In the genomic region with DNA sequence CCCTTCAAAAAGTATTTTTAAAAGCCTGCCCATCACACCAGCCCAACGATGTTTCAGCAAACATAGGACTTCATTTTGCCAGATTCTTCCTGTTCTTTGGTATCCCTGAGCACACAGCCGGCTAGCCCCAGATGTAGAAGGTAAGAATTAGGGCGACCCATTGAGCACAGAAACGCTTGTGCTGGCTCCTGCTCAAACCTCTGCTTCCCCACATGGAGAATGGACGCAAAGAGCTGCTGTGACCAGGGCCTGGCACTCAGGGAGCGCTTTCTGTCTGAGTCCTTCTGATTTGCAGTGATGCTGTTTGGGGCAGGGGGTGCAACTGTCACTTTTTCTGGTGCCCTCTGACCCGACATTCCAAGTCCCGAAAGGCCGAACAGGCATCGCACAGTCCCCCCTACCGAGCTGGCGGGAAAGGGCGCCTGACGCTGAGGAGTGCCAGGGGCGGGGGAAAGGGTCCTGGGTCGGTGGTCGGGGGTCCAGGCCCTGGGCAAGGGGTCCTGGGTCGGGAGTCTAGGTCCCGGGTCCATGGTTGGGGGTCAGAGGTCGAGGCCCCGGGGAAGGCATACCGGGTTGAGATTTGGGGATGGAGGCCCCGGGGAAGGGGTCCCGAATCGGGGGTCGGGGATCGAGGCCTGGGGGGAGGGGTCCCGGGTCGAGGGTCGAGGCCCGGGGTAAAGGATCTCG, we compare ENCODE assay signal across 9 cellular contexts. TPM values are rescaled to one million over a fixed set of nuclear protein-coding genes. Genes with fewer than 3 reads are reported as not detected.
DNase-seq lines count a peak whose midpoint lies in the region; ATAC-seq, FAIRE-seq and TF ChIP-seq lines count a peak whose summit lies in the region.
"Had no signal": no experiment of that assay in that cellular context is flagged by ENCODE, and none has a peak within 500 bp of the region (broad histone marks: within the 10 kb centered on the region; RNA-seq: fewer than 3 reads in every experiment).

No MANE protein-coding gene starts in this region.

- DNase-seq in activated naive CD4-positive, alpha-beta T cell treated with anti-CD3 and anti-CD28 coated beads, Interleukin-2, amount 10 ng/mL, durations not matched to agents 7 days and 5 days = no peak
- DNase-seq in activated naive CD4-positive, alpha-beta T cell treated with Interleukin-2 at 50 U/mL for 16 hours = no peak
- no peak for DNase-seq in bronchial epithelial cell (ENCODE audit: low read depth)
- no peak for DNase-seq in uterus
- DNase-seq in NK-92 (lab: John Stamatoyannopoulos, UW; ENCODE audit: unreplicated experiment) = no peak
- DNase-seq in NCI-H2227 (lab: John Stamatoyannopoulos, UW; ENCODE audit: unreplicated experiment) = no peak
- DNase-seq: DMS153 had no signal

- CTCF ChIA-PET in activated naive CD4-positive, alpha-beta T cell treated with anti-CD3 and anti-CD28 coated beads, Interleukin-2, amount 10 ng/mL, durations not matched to agents 7 days and 5 days (lab: Charles Lee) = interaction anchor here (3.7 kb wide), 1 partner anchor 43 kb away, joined by 13 read pairs; no protein-coding TSS in a partner anchor

- H3K4me1 ChIP-seq in mesodermal cell (ENCODE audit: control insufficient read depth, insufficient read depth, low read length, poor library complexity, severe bottlenecking) (peaks cover 7% of the 10 kb centered on the region), uterus (peaks cover 0 to 7% of the 10 kb centered on the region in 2 donors)

- ATAC-seq in GM18519 (IDR thresholded peaks at IDR 0.05; ENCODE audit: low FRiP score, unreplicated experiment) = no peak

- no peaks in the 10 kb centered on the region for H3K27me3 ChIP-seq in bronchial epithelial cell (ENCODE audit: control insufficient read depth, insufficient read depth, low read length)
- no peaks in the 10 kb centered on the region for H3K27me3 ChIP-seq in uterus

- no peak for TF ChIP-seq POLR2A in uterus (IDR thresholded peaks at IDR 0.05)

- peak overlapping the region; percentile 84 for H3K27ac Mint-ChIP-seq in activated naive CD4-positive, alpha-beta T cell treated with anti-CD3 and anti-CD28 coated beads, Interleukin-2, amount 10 ng/mL, durations not matched to agents 7 days and 5 days

- peaks cover 42% of the 10 kb centered on the region for H3K4me1 Mint-ChIP-seq in activated naive CD4-positive, alpha-beta T cell treated with anti-CD3 and anti-CD28 coated beads, Interleukin-2, amount 10 ng/mL, durations not matched to agents 7 days and 5 days

- H3K27ac ChIP-seq in mesodermal cell (ENCODE audit: low read depth, low read length, severe bottlenecking) (no peak overlapping the region), uterus (peak overlapping the region in 1 of 2 donors; percentile 62)

- intact Hi-C loops in uterus (cut with DNase I; ENCODE audit: low total_unique reads) = no loop called here

- H3K36me3 Mint-ChIP-seq in activated naive CD4-positive, alpha-beta T cell treated with anti-CD3 and anti-CD28 coated beads, Interleukin-2, amount 10 ng/mL, durations not matched to agents 7 days and 5 days = peaks cover 26% of the 10 kb centered on the region

- FAIRE-seq in bronchial epithelial cell (lab: Jason Lieb, UNC) = no peak

- 33 to 70% methylated on average over 4 to 30 of the region's 32 CpGs for WGBS in mesodermal cell (ENCODE audit: insufficient coverage in 2 of 2), 2 experiments

- H3K9me3 ChIP-seq in mesodermal cell (ENCODE audit: control insufficient read depth, low read length) (peaks cover 4% of the 10 kb centered on the region), uterus (no peaks in the 10 kb centered on the region)

- no peaks in the 10 kb centered on the region for H3K9me3 Mint-ChIP-seq in activated naive CD4-positive, alpha-beta T cell treated with anti-CD3 and anti-CD28 coated beads, Interleukin-2, amount 10 ng/mL, durations not matched to agents 7 days and 5 days

- H3K4me3 ChIP-seq in bronchial epithelial cell (ENCODE audit: low read depth, low read length) (peak overlapping the region; percentile 98), mesodermal cell (ENCODE audit: extremely low read depth, insufficient read depth, low read length, poor library complexity, severe bottlenecking) (peak overlapping the region; percentile 92), uterus (peak overlapping the region; percentile 64 to 84)

- H3K36me3 ChIP-seq in bronchial epithelial cell (ENCODE audit: control insufficient read depth, insufficient read depth, low read length) = peaks cover 8% of the 10 kb centered on the region
- H3K36me3 ChIP-seq in mesodermal cell (ENCODE audit: control insufficient read depth, insufficient read depth, low read length) = peaks cover 50% of the 10 kb centered on the region
- H3K36me3 ChIP-seq in uterus = no peaks in the 10 kb centered on the region

- H3K4me3 Mint-ChIP-seq in activated naive CD4-positive, alpha-beta T cell treated with anti-CD3 and anti-CD28 coated beads, Interleukin-2, amount 10 ng/mL, durations not matched to agents 7 days and 5 days = peak overlapping the region; percentile 93

- TF ChIP-seq CTCF in bronchial epithelial cell (IDR thresholded peaks at IDR 0.05; ENCODE audit: insufficient read depth, low read length, severe bottlenecking) (no peak), uterus (IDR thresholded peaks at IDR 0.05) (no peak)

- H3K27me3 Mint-ChIP-seq in activated naive CD4-positive, alpha-beta T cell treated with anti-CD3 and anti-CD28 coated beads, Interleukin-2, amount 10 ng/mL, durations not matched to agents 7 days and 5 days = no peaks in the 10 kb centered on the region

RNA-seq across cellular contexts. Expression of gene CHMP1A, which starts 0.9 kb away (rescaled TPM):
- total RNA-seq in bronchial epithelial cell = 101 and 162 TPM in 2 replicates
- 53.4 TPM for polyA plus RNA-seq in mesodermal cell (2013, experiment 1 of 2)
- 46.5 TPM for polyA plus RNA-seq in mesodermal cell (2013, experiment 2 of 2)
- 10 to 100 TPM; 26.9 to 84.3 (median 58.7) TPM for total RNA-seq in uterus

RNA-seq across cellular contexts. Expression of gene SPATA33, which starts 1.1 kb away (rescaled TPM):
- total RNA-seq in bronchial epithelial cell (1.3 and 2.3 TPM in 2 replicates), uterus (10 to 100 TPM in 1 of 4 donors, 1 to 10 TPM in 2, not detected in 1; 2.6 to 12.2 (median 5.8) TPM)
- polyA plus RNA-seq in mesodermal cell (2013, experiment 1 of 2) = 11.8 TPM
- polyA plus RNA-seq in mesodermal cell (2013, experiment 2 of 2) = 8.7 TPM

RNA-seq across cellular contexts. Expression of gene CDK10, which starts 29.9 kb away (rescaled TPM):
- 30.5 and 280 TPM in 2 replicates for total RNA-seq in bronchial epithelial cell
- polyA plus RNA-seq in mesodermal cell (2013, experiment 1 of 2) = 74.6 TPM
- 50.6 TPM for polyA plus RNA-seq in mesodermal cell (2013, experiment 2 of 2)
- total RNA-seq in uterus = 10 to 100 TPM; 13.8 to 90.7 (median 62.5) TPM

RNA-seq across cellular contexts. Expression of gene DPEP1, which starts 43.1 kb away (rescaled TPM):
- total RNA-seq in bronchial epithelial cell (0.26 TPM in 1 of 2 replicates, not detected in the other), uterus (1 to 10 TPM in 2 of 4 donors, not detected in 2; 1.0 to 5.5 TPM)
- polyA plus RNA-seq in mesodermal cell (2013, experiment 1 of 2) = 0.33 TPM
- not detected for polyA plus RNA-seq in mesodermal cell (2013, experiment 2 of 2)

RNA-seq across cellular contexts. Expression of gene SPATA2L, which starts 44.9 kb away (rescaled TPM):
- 12.1 and 14.2 TPM in 2 replicates for total RNA-seq in bronchial epithelial cell
- 7.3 TPM for polyA plus RNA-seq in mesodermal cell (2013, experiment 1 of 2)
- polyA plus RNA-seq in mesodermal cell (2013, experiment 2 of 2) = 5.8 TPM
- total RNA-seq in uterus = 10 to 100 TPM in 2 of 4 donors, 1 to 10 TPM in 2; 1.2 to 18.7 (median 7.2) TPM
